9 cellular contexts compared by ENCODE assay signal in genomic region chr19:3608079-3608641, GRCh38. TPM values are rescaled to one million over a fixed set of nuclear protein-coding genes. Genes with fewer than 3 reads are reported as not detected.
DNase-seq lines count a peak whose midpoint lies in the region; ATAC-seq and TF ChIP-seq lines count a peak whose summit lies in the region.
"Had no signal": no experiment of that assay in that cellular context is flagged by ENCODE, and none has a peak within 500 bp of the region (broad histone marks: within the 10 kb centered on the region; RNA-seq: fewer than 3 reads in every experiment).

No MANE protein-coding gene starts in this region.

- H3K9me3 ChIP-seq in duodenal mucosa (ENCODE audit: control insufficient read depth in 1 of 2, low read length in 2 of 2) (no peaks in the 10 kb centered on the region), suprapubic skin (no peaks in the 10 kb centered on the region)
- H3K9me3 ChIP-seq: MG63 had no signal

- H3K27me3 Mint-ChIP-seq in activated T-cell treated with anti-CD3 and anti-CD28 coated beads, Interleukin-2, amount 50 U/mL, for 24 hours: peaks cover 10% of the 10 kb centered on the region
- no peaks in the 10 kb centered on the region for H3K27me3 Mint-ChIP-seq in activated T-cell treated with anti-CD3 and anti-CD28 coated beads, Interleukin-2, amount 50 U/mL, for 4 hours (ENCODE audit: low read depth)

- no peak for DNase-seq in activated T-cell treated with anti-CD3 and anti-CD28 coated beads, Interleukin-2, amount 50 U/mL, for 24 hours
- DNase-seq in activated T-cell treated with anti-CD3 and anti-CD28 coated beads, Interleukin-2, amount 50 U/mL, for 4 hours: no peak
- DNase-seq in suprapubic skin (ENCODE audit: low spot score in 2 of 2): no peak
- no peak for DNase-seq in NCI-H524 treated with DMSO at 0.1 percent for 48 hours (lab: John Stamatoyannopoulos, UW)
- no peak for DNase-seq in AG08395 (ENCODE audit: low spot score)

- 76% methylated on average over 3 of the region's 3 CpGs for WGBS in suprapubic skin

- ATAC-seq in activated T-cell treated with anti-CD3 and anti-CD28 coated beads, Interleukin-2, amount 50 U/mL, for 4 hours: no peak

- no peak for TF ChIP-seq EP300 in suprapubic skin (IDR thresholded peaks at IDR 0.05)

- H3K4me3 ChIP-seq in duodenal mucosa (ENCODE audit: low read depth in 1 of 2, low read length in 2 of 2) (no peak overlapping the region), suprapubic skin (peak overlapping the region; percentile 49)

- H3K9me3 Mint-ChIP-seq in activated T-cell treated with anti-CD3 and anti-CD28 coated beads, Interleukin-2, amount 50 U/mL, for 24 hours: no peaks in the 10 kb centered on the region
- no peaks in the 10 kb centered on the region for H3K9me3 Mint-ChIP-seq in activated T-cell treated with anti-CD3 and anti-CD28 coated beads, Interleukin-2, amount 50 U/mL, for 4 hours
- H3K9me3 Mint-ChIP-seq: activated T-helper 2 cell treated with anti-CD3 and anti-CD28 coated beads, Interferon-gamma antibody, Interleukin-2, Interleukin-4, amounts not matched to agents 10 μg/mL and 5 μg/mL and 100 μg/mL, durations not matched to agents 14 hours and 24 hours and 36 hours had no signal

- peaks cover 7% of the 10 kb centered on the region for H3K4me1 Mint-ChIP-seq in activated T-cell treated with anti-CD3 and anti-CD28 coated beads, Interleukin-2, amount 50 U/mL, for 24 hours (ENCODE audit: low read depth)
- H3K4me1 Mint-ChIP-seq in activated T-cell treated with anti-CD3 and anti-CD28 coated beads, Interleukin-2, amount 50 U/mL, for 4 hours (ENCODE audit: low read depth): peaks cover 11% of the 10 kb centered on the region

- H3K27ac ChIP-seq in duodenal mucosa (ENCODE audit: low read depth, low read length): peak overlapping the region; percentile 30
- H3K27ac ChIP-seq in suprapubic skin: peak overlapping the region; percentile 5

- H3K36me3 ChIP-seq in duodenal mucosa (ENCODE audit: control insufficient read depth in 1 of 2, insufficient read depth in 2 of 2, low read length in 2 of 2) (peaks cover 0 to 20% of the 10 kb centered on the region in 2 donors), suprapubic skin (peaks cover 31% of the 10 kb centered on the region)
- H3K36me3 ChIP-seq: MG63 had no signal

- H3K36me3 Mint-ChIP-seq in activated T-cell treated with anti-CD3 and anti-CD28 coated beads, Interleukin-2, amount 50 U/mL, for 24 hours (ENCODE audit: low read depth): peaks cover 25% of the 10 kb centered on the region
- H3K36me3 Mint-ChIP-seq in activated T-cell treated with anti-CD3 and anti-CD28 coated beads, Interleukin-2, amount 50 U/mL, for 4 hours (ENCODE audit: insufficient read depth): peaks cover 5% of the 10 kb centered on the region

- peak overlapping the region; percentile 41 for H3K4me3 Mint-ChIP-seq in activated T-cell treated with anti-CD3 and anti-CD28 coated beads, Interleukin-2, amount 50 U/mL, for 24 hours
- no peak overlapping the region for H3K4me3 Mint-ChIP-seq in activated T-cell treated with anti-CD3 and anti-CD28 coated beads, Interleukin-2, amount 50 U/mL, for 4 hours

- peaks cover 13 to 24% of the 10 kb centered on the region in 2 donors for H3K4me1 ChIP-seq in duodenal mucosa (ENCODE audit: control insufficient read depth in 1 of 2, insufficient read depth in 2 of 2, low read length in 2 of 2)
- H3K4me1 ChIP-seq in suprapubic skin: peaks cover 54% of the 10 kb centered on the region

- peak overlapping the region in 1 of 2 donors; percentile 51 for H3K9ac ChIP-seq in duodenal mucosa (ENCODE audit: low read depth in 1 of 2, low read length in 2 of 2)

- TF ChIP-seq CTCF in suprapubic skin (IDR thresholded peaks at IDR 0.05): no peak

- no peak for TF ChIP-seq POLR2A in suprapubic skin (IDR thresholded peaks at IDR 0.05)

- H3K27me3 ChIP-seq in duodenal mucosa (ENCODE audit: control insufficient read depth in 1 of 2, insufficient read depth in 2 of 2, low read length in 2 of 2) (no peaks in the 10 kb centered on the region), suprapubic skin (peaks cover 8% of the 10 kb centered on the region)
- H3K27me3 ChIP-seq: MG63 had no signal

- H3K27ac Mint-ChIP-seq in activated T-cell treated with anti-CD3 and anti-CD28 coated beads, Interleukin-2, amount 50 U/mL, for 24 hours: no peak overlapping the region
- H3K27ac Mint-ChIP-seq: activated T-helper 2 cell treated with anti-CD3 and anti-CD28 coated beads, Interferon-gamma antibody, Interleukin-2, Interleukin-4, amounts not matched to agents 10 μg/mL and 5 μg/mL and 100 μg/mL, durations not matched to agents 14 hours and 24 hours and 36 hours; progenitor cell of endocrine pancreas had no signal

RNA-seq across cellular contexts. Expression of gene TBXA2R, which starts 1.5 kb away (rescaled TPM):
- under 1 TPM; 0.49 to 0.76 (median 0.66) TPM for total RNA-seq in activated T-cell treated with anti-CD3 and anti-CD28 coated beads, Interleukin-2, amount 50 U/mL, for 4 hours
- under 1 TPM; 0.32 to 0.85 (median 0.41) TPM for total RNA-seq in suprapubic skin
- total RNA-seq: progenitor cell of endocrine pancreas had no signal

RNA-seq across cellular contexts. Expression of gene CACTIN, which starts 18.4 kb away (rescaled TPM):
- total RNA-seq in activated T-cell treated with anti-CD3 and anti-CD28 coated beads, Interleukin-2, amount 50 U/mL, for 4 hours: 10 to 100 TPM; 51.5 to 53.8 (median 52.6) TPM
- total RNA-seq in suprapubic skin: 10 to 100 TPM; 22.6 to 29.9 (median 27.9) TPM

RNA-seq across cellular contexts. Expression of gene GIPC3, which starts 22.9 kb away (rescaled TPM):
- total RNA-seq in activated T-cell treated with anti-CD3 and anti-CD28 coated beads, Interleukin-2, amount 50 U/mL, for 4 hours: under 1 TPM; 0.23 to 0.40 (median 0.27) TPM
- total RNA-seq in suprapubic skin: under 1 TPM; 0.19 to 0.89 (median 0.37) TPM
- total RNA-seq: progenitor cell of endocrine pancreas had no signal

RNA-seq across cellular contexts. Expression of gene HMG20B, which starts 35.4 kb away (rescaled TPM):
- 10 to 100 TPM; 56.3 to 60.9 (median 59.3) TPM for total RNA-seq in activated T-cell treated with anti-CD3 and anti-CD28 coated beads, Interleukin-2, amount 50 U/mL, for 4 hours
- 100 to 1,000 TPM in 3 of 4 donors, 10 to 100 TPM in 1; 87.9 to 135 (median 118) TPM for total RNA-seq in suprapubic skin

RNA-seq across cellular contexts. Expression of gene MFSD12, which starts 50.8 kb away (rescaled TPM):
- 100 to 1,000 TPM in 2 of 3 donors, 10 to 100 TPM in 1; 94.6 to 148 (median 128) TPM for total RNA-seq in activated T-cell treated with anti-CD3 and anti-CD28 coated beads, Interleukin-2, amount 50 U/mL, for 4 hours
- 100 to 1,000 TPM in 2 of 4 donors, 10 to 100 TPM in 2; 60.4 to 206 (median 119) TPM for total RNA-seq in suprapubic skin
